28 cellular contexts compared by ENCODE assay signal in genomic region chr6:10981409-10981808, GRCh38.
"Had no signal": no experiment of that assay in that cellular context is flagged by ENCODE, and none has a peak within 500 bp of the region (broad histone marks: within the 10 kb centered on the region; RNA-seq: fewer than 3 reads in every experiment).

No MANE protein-coding gene starts in this region.

- DNase-seq: natural killer cell; occipital lobe; ovary; posterior cingulate gyrus; psoas muscle; right cardiac atrium; spleen; stimulated activated CD4-positive, alpha-beta T cell treated with anti-CD3 and anti-CD28 coated beads, Interleukin-12 subunit alpha, Interleukin-12 subunit beta, amount 100 ng/mL, for 4 hours; stimulated activated CD4-positive, alpha-beta T cell treated with anti-CD3 and anti-CD28 coated beads, Interleukin-1b, Interleukin-23, amount 100 ng/mL, for 48 hours; stimulated activated CD4-positive, alpha-beta T cell treated with anti-CD3 and anti-CD28 coated beads, Interleukin-4, amount 100 ng/mL, for 1 hour; stimulated activated CD4-positive, alpha-beta T cell treated with anti-CD3 and anti-CD28 coated beads, Interleukin-4, amount 100 ng/mL, for 4 hours; stimulated activated CD8-positive, alpha-beta memory T cell treated with anti-CD3 and anti-CD28 coated beads, Interleukin-4, amount 100 ng/mL, for 48 hours; stimulated activated naive CD4-positive, alpha-beta T cell; stimulated activated naive CD8-positive, alpha-beta T cell treated with anti-CD3 and anti-CD28 coated beads, Interleukin-15, amount 100 ng/mL, for 72 hours; stimulated activated naive CD8-positive, alpha-beta T cell treated with anti-CD3 and anti-CD28 coated beads, Interleukin-15, Interleukin-2, amounts not matched to agents 100 U/mL and 50 U/mL, for 24 hours; substantia nigra; testis; tibial artery; transverse colon; upper lobe of right lung; uterus had no signal

- H3K27me3 ChIP-seq: neural progenitor cell, ovary, spleen, testis, tibial artery, transverse colon, upper lobe of right lung, uterus had no signal

- H3K9me3 ChIP-seq: ovary, psoas muscle, suprapubic skin, testis, tibial artery, transverse colon, upper lobe of right lung, uterus had no signal

- H3K79me2 ChIP-seq: parathyroid adenoma had no signal

- ATAC-seq: natural killer cell; psoas muscle; right cardiac atrium; sciatic nerve; stimulated activated memory B cell treated with anti-CD40 and anti-IgM and Interleukin-4, amounts not matched to agents 10 μg/mL and 1 μg/mL and 100 μg/mL, for 72 hours; stimulated activated naive CD8-positive, alpha-beta T cell treated with anti-CD3 and anti-CD28 coated beads, Interleukin-15, amount 100 ng/mL, for 72 hours; stimulated activated naive CD8-positive, alpha-beta T cell treated with anti-CD3 and anti-CD28 coated beads, Interleukin-15, Interleukin-2, amounts not matched to agents 100 U/mL and 50 U/mL, for 24 hours; upper lobe of right lung had no signal

- H3K36me3 ChIP-seq: neural progenitor cell, ovary, spleen, suprapubic skin, tibial artery, transverse colon, upper lobe of right lung, uterus had no signal

- H3K27ac ChIP-seq: neural progenitor cell, ovary, parathyroid adenoma, psoas muscle, skin epidermis, spleen, suprapubic skin, testis, tibial artery, transverse colon, upper lobe of right lung, uterus had no signal

- H3K4me1 ChIP-seq: psoas muscle, spleen, suprapubic skin, testis, tibial artery, transverse colon, upper lobe of right lung, uterus had no signal

- H3K9ac ChIP-seq: neural progenitor cell, parathyroid adenoma had no signal

- H2AFZ ChIP-seq: neural progenitor cell, parathyroid adenoma had no signal

- H3K4me2 ChIP-seq: neural progenitor cell, smooth muscle cell had no signal

- H3K4me3 ChIP-seq: neural progenitor cell, ovary, psoas muscle, skin epidermis, smooth muscle cell, spleen, suprapubic skin, testis, tibial artery, transverse colon, upper lobe of right lung, uterus had no signal
